In genomic region chr2:210035679-210036078, GRCh38 we compare ENCODE assay signal across 28 cellular contexts. TPM values are rescaled to one million over a fixed set of nuclear protein-coding genes. Genes with fewer than 3 reads are reported as not detected.
DNase-seq lines count a peak whose midpoint lies in the region; ATAC-seq, FAIRE-seq and TF ChIP-seq lines count a peak whose summit lies in the region.
"Had no signal": no experiment of that assay in that cellular context is flagged by ENCODE, and none has a peak within 500 bp of the region (broad histone marks: within the 10 kb centered on the region; RNA-seq: fewer than 3 reads in every experiment).

No MANE protein-coding gene starts in this region.

- TF ChIP-seq CTCF in PC-3 (conservative IDR thresholded peaks at IDR 0.05; ENCODE audit: low read depth, low read length) (no peak), bronchial epithelial cell (IDR thresholded peaks at IDR 0.05; ENCODE audit: insufficient read depth, low read length, severe bottlenecking) (no peak)

- no peak overlapping the region for H3K4ac ChIP-seq in trophoblast cell (ENCODE audit: low read depth, low read length)

- H3K23ac ChIP-seq in trophoblast cell (ENCODE audit: low read length) = no peak overlapping the region

- no peak overlapping the region for H2AFZ ChIP-seq in PC-3 (ENCODE audit: low read length)
- H2AFZ ChIP-seq in trophoblast cell (ENCODE audit: insufficient read depth, low read length, poor library complexity) = no peak overlapping the region

- H4K8ac ChIP-seq in trophoblast cell (ENCODE audit: low read depth, low read length) = no peak overlapping the region

- no peaks in the 10 kb centered on the region for H3K36me3 ChIP-seq in PC-3 (ENCODE audit: low read depth, low read length)
- no peaks in the 10 kb centered on the region for H3K36me3 ChIP-seq in bronchial epithelial cell (ENCODE audit: control insufficient read depth, insufficient read depth, low read length)
- no peaks in the 10 kb centered on the region for H3K36me3 ChIP-seq in trophoblast cell (ENCODE audit: control insufficient read depth in 1 of 2, insufficient read depth in 2 of 2, low read length in 2 of 2)
- H3K36me3 ChIP-seq: BE2C had no signal

- no peak overlapping the region for H3K14ac ChIP-seq in trophoblast cell (ENCODE audit: low read length)

- H3K27ac ChIP-seq in PC-3 (ENCODE audit: low read length) (no peak overlapping the region), trophoblast cell (ENCODE audit: low read depth, low read length) (no peak overlapping the region)
- H3K27ac ChIP-seq: BLaER1 had no signal

- H2BK5ac ChIP-seq in trophoblast cell (ENCODE audit: low read depth, low read length, poor library complexity) = no peak overlapping the region

- ATAC-seq in PC-3 (peak; percentile 48), esophagus mucosa (peak; percentile 81), HG02759 (IDR thresholded peaks at IDR 0.05; ENCODE audit: unreplicated experiment) (no peak), GM19397 (IDR thresholded peaks at IDR 0.05; ENCODE audit: unreplicated experiment) (no peak)
- ATAC-seq: GM12878 had no signal

- no peaks in the 10 kb centered on the region for H3K79me1 ChIP-seq in trophoblast cell (ENCODE audit: low read length)

- no peak overlapping the region for H4K91ac ChIP-seq in trophoblast cell (ENCODE audit: low read depth, low read length)

- H3K27me3 ChIP-seq in PC-3 (ENCODE audit: low read length) (no peaks in the 10 kb centered on the region), bronchial epithelial cell (ENCODE audit: control insufficient read depth, insufficient read depth, low read length) (no peaks in the 10 kb centered on the region), trophoblast cell (ENCODE audit: insufficient read depth, low read length) (no peaks in the 10 kb centered on the region)
- H3K27me3 ChIP-seq: BE2C, BLaER1 had no signal

- H3K4me3 ChIP-seq in PC-3 (ENCODE audit: low read length) (no peak overlapping the region), bronchial epithelial cell (ENCODE audit: low read depth, low read length) (no peak overlapping the region), trophoblast cell (ENCODE audit: low read depth, low read length) (no peak overlapping the region)
- H3K4me3 ChIP-seq: BLaER1, GM12878 had no signal

- no TSS peak for BruUV-seq in PC-3 (replicated peaks; lab: Mats Ljungman, UMichigan)

- H4K12ac ChIP-seq in trophoblast cell (ENCODE audit: low read depth, low read length) = no peak overlapping the region

- H3K18ac ChIP-seq in trophoblast cell (ENCODE audit: low read length) = no peak overlapping the region

- DNase-seq in PC-3 (peak; percentile 33), bronchial epithelial cell (ENCODE audit: low read depth) (peak; percentile 26), trophoblast cell (peak; percentile 76 to 83), NCI-H82 (lab: John Stamatoyannopoulos, UW) (no peak), urothelium cell line (ENCODE audit: low spot score) (no peak)
- DNase-seq: 8988T; ACHN; BE2C; C1 segment of cervical spinal cord; CD4-positive, alpha-beta memory T cell; CD4-positive, CD25-positive, alpha-beta regulatory T cell; CD8-positive, alpha-beta memory T cell; COR-L47; DMS 273 treated with DMSO at 0.1 percent for 48 hours; DMS153; DMS53; DMS79; DND-41; EL; GDM1 had no signal

- no peak for FAIRE-seq in bronchial epithelial cell (lab: Jason Lieb, UNC)
- FAIRE-seq in urothelium cell line (lab: Jason Lieb, UNC) = no peak
- FAIRE-seq: A204.1, GM12878, GM12892, GM18507 had no signal

- H2BK120ac ChIP-seq in trophoblast cell (ENCODE audit: insufficient read depth, low read length, poor library complexity) = no peak overlapping the region

- no CpG with 5 or more reads among the region's 4 CpGs for WGBS in trophoblast cell (ENCODE audit: extremely low coverage, insufficient coverage, insufficient read length)

- no peaks in the 10 kb centered on the region for H3K4me1 ChIP-seq in PC-3 (ENCODE audit: insufficient read depth, low read length)
- H3K4me1 ChIP-seq in trophoblast cell (ENCODE audit: control insufficient read depth in 1 of 2, insufficient read depth in 2 of 2, low read length in 2 of 2) = no peaks in the 10 kb centered on the region
- H3K4me1 ChIP-seq: BE2C, BLaER1 had no signal

- POLR2A ChIA-PET in PC-3 (lab: Charles Lee; ENCODE audit: unreplicated experiment) = no interaction called here

- no peaks in the 10 kb centered on the region for H3K9me2 ChIP-seq in PC-3 (replicated peaks; ENCODE audit: low read length)

- H4K20me1 ChIP-seq in PC-3 (ENCODE audit: low read length) = no peaks in the 10 kb centered on the region
- H4K20me1 ChIP-seq: BLaER1 had no signal

- intact Hi-C loops in PC-3 (cut with micrococcal nuclease) = no loop called here

- no peaks in the 10 kb centered on the region for H3K9me3 ChIP-seq in PC-3 (ENCODE audit: low read length)
- H3K9me3 ChIP-seq in trophoblast cell (ENCODE audit: insufficient read depth, low read depth, low read length) = peaks cover 2% of the 10 kb centered on the region
- H3K9me3 ChIP-seq: BE2C, BLaER1 had no signal

- H3K79me2 ChIP-seq in PC-3 (ENCODE audit: low read length) = no peaks in the 10 kb centered on the region
- no peaks in the 10 kb centered on the region for H3K79me2 ChIP-seq in trophoblast cell (ENCODE audit: control insufficient read depth, insufficient read depth, low read length, poor library complexity)

- H2BK12ac ChIP-seq in trophoblast cell (ENCODE audit: low read length) = no peak overlapping the region

- H3K9ac ChIP-seq in PC-3 (ENCODE audit: low read length) (no peak overlapping the region), trophoblast cell (ENCODE audit: low read length) (no peak overlapping the region)
- H3K9ac ChIP-seq: BLaER1 had no signal

- H3K4me2 ChIP-seq in PC-3 (ENCODE audit: low read length) (no peak overlapping the region), trophoblast cell (ENCODE audit: low read length) (no peak overlapping the region)
- H3K4me2 ChIP-seq: BLaER1 had no signal

- CTCF ChIA-PET in PC-3 (lab: Charles Lee) = no interaction called here

- no peak overlapping the region for H2AK5ac ChIP-seq in trophoblast cell (ENCODE audit: low read length)

- no peaks in the 10 kb centered on the region for H3F3A ChIP-seq in PC-3 (ENCODE audit: low read length, unreplicated experiment)

RNA-seq across cellular contexts. Expression of gene RPE, which starts 33.2 kb away (rescaled TPM):
- 60.5 and 77.3 TPM in 2 replicates for total RNA-seq in PC-3 (2014; rRNA removed)
- 121 and 130 TPM in 2 replicates for total RNA-seq in bronchial epithelial cell
- total RNA-seq in esophagus mucosa = 43.2 TPM
- 21.8 and 21.9 TPM in 2 replicates for polyA plus RNA-seq in trophoblast cell (2013)

Comparison
In these comparisons a context has a peak if more than half of its experiments do, and no peak if none do; other contexts are left out.
1. ATAC-seq: peak in PC-3 (single experiment) and esophagus mucosa (single experiment); none in HG02759 (single experiment) and GM19397 (single experiment).
2. DNase-seq: peak in PC-3 (single experiment), bronchial epithelial cell (single experiment) and trophoblast cell (2 of 2); none in NCI-H82 (single experiment) and urothelium cell line (single experiment).